Comparison of ENCODE assay signal across 9 cellular contexts in genomic region chr13:97259787-97260641, GRCh38. TPM values are rescaled to one million over a fixed set of nuclear protein-coding genes. Genes with fewer than 3 reads are reported as not detected.
DNase-seq lines count a peak whose midpoint lies in the region; ATAC-seq and TF ChIP-seq lines count a peak whose summit lies in the region.
"Had no signal": no experiment of that assay in that cellular context is flagged by ENCODE, and none has a peak within 500 bp of the region (broad histone marks: within the 10 kb centered on the region; RNA-seq: fewer than 3 reads in every experiment).

No MANE protein-coding gene starts in this region.

- peaks cover 5% of the 10 kb centered on the region for H3K36me3 Mint-ChIP-seq in mesothelial cell of epicardium

- no peak for TF ChIP-seq CTCF in NB4 (IDR thresholded peaks at IDR 0.05; ENCODE audit: low read depth, low read length)
- no peak for TF ChIP-seq CTCF in mesothelial cell of epicardium (IDR thresholded peaks at IDR 0.05; ENCODE audit: unreplicated experiment)

- TF ChIP-seq POLR2A in NB4 (IDR thresholded peaks at IDR 0.05; ENCODE audit: extremely low read depth, insufficient read length), result no peak

- peaks cover 56% of the 10 kb centered on the region for H3K4me1 ChIP-seq in ACC112 (ENCODE audit: control insufficient read depth, insufficient read depth, low read length, unreplicated experiment)

- H3K27me3 ChIP-seq in ACC112 (ENCODE audit: insufficient read depth, low read length), result no peaks in the 10 kb centered on the region

- no peak for ATAC-seq in HG02588 (IDR thresholded peaks at IDR 0.05; ENCODE audit: unreplicated experiment)
- no peak for ATAC-seq in HG03520 (IDR thresholded peaks at IDR 0.05; ENCODE audit: unreplicated experiment)

- no peak overlapping the region; the same call in 1 of the 2 replicates for H3K4me3 ChIP-seq in ACC112 (ENCODE audit: low read depth, low read length)
- H3K4me3 ChIP-seq in NB4 (ENCODE audit: low read depth, low read length), result no peak overlapping the region

- no peaks in the 10 kb centered on the region for H3K9me3 Mint-ChIP-seq in mesothelial cell of epicardium

- H3K27ac ChIP-seq in ACC112 (ENCODE audit: low read depth, low read length), result peak overlapping the region; percentile 98

- H3K79me2 ChIP-seq in ACC112 (ENCODE audit: control insufficient read depth, insufficient read depth, low read length, unreplicated experiment), result peaks cover 53% of the 10 kb centered on the region

- peaks cover 73% of the 10 kb centered on the region for H3K4me1 Mint-ChIP-seq in mesothelial cell of epicardium

- H3K4me3 Mint-ChIP-seq in mesothelial cell of epicardium, result no peak overlapping the region

- no peaks in the 10 kb centered on the region for H3K36me3 ChIP-seq in ACC112 (ENCODE audit: insufficient read depth, low read length)

- H2AFZ ChIP-seq in ACC112 (ENCODE audit: low read length, unreplicated experiment), result no peak overlapping the region

- H3K27me3 Mint-ChIP-seq in mesothelial cell of epicardium (ENCODE audit: low read depth), result no peaks in the 10 kb centered on the region

- DNase-seq in NB4 (ENCODE audit: low read depth), result peak; percentile 21
- peak; percentile 81 for DNase-seq in dermis blood vessel endothelial cell
- DNase-seq in mesothelial cell of epicardium (ENCODE audit: low spot score in 2 of 2, unreplicated experiment in 2 of 2), result no peak
- DNase-seq in NCI-H526 (lab: John Stamatoyannopoulos, UW), result no peak
- DNase-seq in NCI-H1105 treated with DMSO at 0.1 percent for 48 hours (lab: John Stamatoyannopoulos, UW), result no peak
- DNase-seq: activated CD4-positive, alpha-beta T cell treated with anti-CD3 and anti-CD28 coated beads for 1 hour had no signal

- H3K27ac Mint-ChIP-seq in mesothelial cell of epicardium, result peak overlapping the region; percentile 79

RNA-seq across cellular contexts. Expression of gene MBNL2, which starts 37.9 kb away (rescaled TPM):
- total RNA-seq in dermis blood vessel endothelial cell (78.3 and 90.6 TPM in 2 replicates), mesothelial cell of epicardium (71.8 to 78.9 TPM (median 76.9 TPM) in 3 replicates)

Comparison
In these comparisons a context has a peak if more than half of its experiments do, and no peak if none do; other contexts are left out.
1. DNase-seq: peak in NB4 (single experiment) and dermis blood vessel endothelial cell (single experiment); none in mesothelial cell of epicardium (0 of 2), NCI-H526 (0 of 2) and NCI-H1105 treated with DMSO at 0.1 percent for 48 hours (single experiment).